ENCODE assay signal across 24 cellular contexts in genomic region chr16:25950586-25951201, GRCh38.
DNase-seq lines count a peak whose midpoint lies in the region; ATAC-seq and TF ChIP-seq lines count a peak whose summit lies in the region.
"Had no signal": no experiment of that assay in that cellular context is flagged by ENCODE, and none has a peak within 500 bp of the region (broad histone marks: within the 10 kb centered on the region; RNA-seq: fewer than 3 reads in every experiment).

No MANE protein-coding gene starts in this region.

- H3K4me3 ChIP-seq in WERI-Rb-1 (ENCODE audit: low read depth, low read length): no peak overlapping the region
- H3K4me3 ChIP-seq: lower lobe of right lung, tibial artery had no signal

- no peaks in the 10 kb centered on the region for H3K27me3 ChIP-seq in WERI-Rb-1 (ENCODE audit: insufficient read depth, low read depth, severe bottlenecking)
- H3K27me3 ChIP-seq: tibial artery had no signal

- peak; percentile 48 for DNase-seq in NCI-H146 (lab: John Stamatoyannopoulos, UW)
- DNase-seq in WERI-Rb-1: peak; percentile 77
- DNase-seq in iPS-NIHi11 (ENCODE audit: low spot score): peak; percentile 83
- DNase-seq in stimulated activated naive CD8-positive, alpha-beta T cell treated with anti-CD3 and anti-CD28 coated beads, Interleukin-15, Interleukin-2, amounts not matched to agents 100 U/mL and 50 U/mL, for 24 hours: no peak
- DNase-seq in NCI-H2081 treated with DMSO at 0.1 percent for 48 hours (lab: John Stamatoyannopoulos, UW): no peak
- DNase-seq: activated effector memory CD4-positive, alpha-beta T cell treated with anti-CD3 and anti-CD28 coated beads, Interleukin-2, amount 50 U/mL, for 16 hours; activated T-cell treated with anti-CD3 and anti-CD28 coated beads, Interleukin-2, amount 50 U/mL, for 24 hours; aorta; C1 segment of cervical spinal cord; Caco-2; DMS79; GF-D8; hypothalamus; Kasumi-1; lower lobe of right lung; naive thymus-derived CD4-positive, alpha-beta T cell; NCI-H2081; NCI-H2227 treated with DMSO at 0.1 percent for 48 hours; occipital lobe; RPMI8226; stimulated activated CD4-positive, alpha-beta T cell treated with anti-CD3 and anti-CD28 coated beads, Interleukin-4, amount 100 ng/mL, for 24 hours; tibial artery had no signal

- H3K9me3 ChIP-seq in WERI-Rb-1 (ENCODE audit: severe bottlenecking): no peaks in the 10 kb centered on the region
- H3K9me3 ChIP-seq: Caco-2, lower lobe of right lung, tibial artery had no signal

- no peak for TF ChIP-seq CTCF in WERI-Rb-1 (IDR thresholded peaks at IDR 0.05; ENCODE audit: low read depth, low read length)

- ATAC-seq in GM19395 (IDR thresholded peaks at IDR 0.05; ENCODE audit: unreplicated experiment) (no peak), GM21619 (IDR thresholded peaks at IDR 0.05; ENCODE audit: unreplicated experiment) (no peak)
- no peak for ATAC-seq in stimulated activated naive CD8-positive, alpha-beta T cell treated with anti-CD3 and anti-CD28 coated beads, Interleukin-15, Interleukin-2, amounts not matched to agents 100 U/mL and 50 U/mL, for 24 hours
- ATAC-seq: lower lobe of right lung; naive thymus-derived CD4-positive, alpha-beta T cell had no signal

- no peak overlapping the region for H3K27ac ChIP-seq in WERI-Rb-1
- H3K27ac ChIP-seq: lower lobe of right lung, tibial artery had no signal

- H3K36me3 ChIP-seq in WERI-Rb-1: no peaks in the 10 kb centered on the region
- H3K36me3 ChIP-seq: lower lobe of right lung, tibial artery had no signal

Comparison
In these comparisons a context has a peak if more than half of its experiments do, and no peak if none do; other contexts are left out.
1. DNase-seq: peak in NCI-H146 (single experiment), WERI-Rb-1 (single experiment) and iPS-NIHi11 (single experiment); none in stimulated activated naive CD8-positive, alpha-beta T cell treated with anti-CD3 and anti-CD28 coated beads, Interleukin-15, Interleukin-2, amounts not matched to agents 100 U/mL and 50 U/mL, for 24 hours (single experiment) and NCI-H2081 treated with DMSO at 0.1 percent for 48 hours (single experiment).